Comparison of ENCODE assay signal across 2 cellular contexts in the genomic region with DNA sequence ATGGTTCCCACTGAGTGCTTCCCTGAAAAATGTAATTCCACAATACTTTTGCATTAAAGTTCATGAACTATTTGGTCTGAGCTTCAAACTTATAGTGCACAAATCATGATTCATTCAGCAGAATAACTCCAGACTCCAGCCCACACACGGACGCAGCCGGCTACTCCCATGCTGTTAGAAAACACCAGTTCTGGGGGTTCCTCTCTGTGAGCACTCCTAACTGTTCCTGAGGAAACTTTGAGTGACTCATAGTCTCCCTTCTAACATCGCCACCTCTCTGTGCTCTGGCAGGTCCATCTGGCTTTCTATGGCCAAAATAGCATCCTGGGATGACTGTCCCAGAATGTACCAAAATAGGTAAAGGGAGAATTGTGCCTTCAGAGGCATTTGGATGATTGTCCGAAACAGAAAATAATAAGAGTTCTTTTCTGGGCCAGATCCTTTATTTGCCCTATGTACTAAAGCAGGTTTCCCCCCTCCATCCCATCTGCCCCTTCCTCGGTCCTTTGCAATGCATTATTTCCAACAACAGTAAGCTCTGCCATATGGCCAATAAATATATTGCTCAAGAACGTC.
TF ChIP-seq lines count a peak whose summit lies in the region.

No MANE protein-coding gene starts in this region.

TF ChIP-seq in HEK293, 187 proteins besides CTCF, POLR2A, EP300 and RAD21:
- TF ChIP-seq, protein P1, sequence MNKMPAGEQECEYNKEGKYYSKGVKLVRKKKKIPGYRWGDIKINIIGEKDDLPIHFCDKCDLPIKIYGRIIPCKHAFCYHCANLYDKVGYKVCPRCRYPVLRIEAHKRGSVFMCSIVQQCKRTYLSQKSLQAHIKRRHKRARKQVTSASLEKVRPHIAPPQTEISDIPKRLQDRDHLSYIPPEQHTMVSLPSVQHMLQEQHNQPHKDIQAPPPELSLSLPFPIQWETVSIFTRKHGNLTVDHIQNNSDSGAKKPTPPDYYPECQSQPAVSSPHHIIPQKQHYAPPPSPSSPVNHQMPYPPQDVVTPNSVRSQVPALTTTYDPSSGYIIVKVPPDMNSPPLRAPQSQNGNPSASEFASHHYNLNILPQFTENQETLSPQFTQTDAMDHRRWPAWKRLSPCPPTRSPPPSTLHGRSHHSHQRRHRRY (tag by site-specific recombination; IDR thresholded peaks at IDR 0.05) = no peak
- TF ChIP-seq SP2 (tag by site-specific recombination; IDR thresholded peaks at IDR 0.05) = no peak
- TF ChIP-seq ZXDB (tag by site-specific recombination; IDR thresholded peaks at IDR 0.05) = no peak
- TF ChIP-seq ZNF140 (tag by site-specific recombination; IDR thresholded peaks at IDR 0.05) = no peak
- TF ChIP-seq, protein P2, sequence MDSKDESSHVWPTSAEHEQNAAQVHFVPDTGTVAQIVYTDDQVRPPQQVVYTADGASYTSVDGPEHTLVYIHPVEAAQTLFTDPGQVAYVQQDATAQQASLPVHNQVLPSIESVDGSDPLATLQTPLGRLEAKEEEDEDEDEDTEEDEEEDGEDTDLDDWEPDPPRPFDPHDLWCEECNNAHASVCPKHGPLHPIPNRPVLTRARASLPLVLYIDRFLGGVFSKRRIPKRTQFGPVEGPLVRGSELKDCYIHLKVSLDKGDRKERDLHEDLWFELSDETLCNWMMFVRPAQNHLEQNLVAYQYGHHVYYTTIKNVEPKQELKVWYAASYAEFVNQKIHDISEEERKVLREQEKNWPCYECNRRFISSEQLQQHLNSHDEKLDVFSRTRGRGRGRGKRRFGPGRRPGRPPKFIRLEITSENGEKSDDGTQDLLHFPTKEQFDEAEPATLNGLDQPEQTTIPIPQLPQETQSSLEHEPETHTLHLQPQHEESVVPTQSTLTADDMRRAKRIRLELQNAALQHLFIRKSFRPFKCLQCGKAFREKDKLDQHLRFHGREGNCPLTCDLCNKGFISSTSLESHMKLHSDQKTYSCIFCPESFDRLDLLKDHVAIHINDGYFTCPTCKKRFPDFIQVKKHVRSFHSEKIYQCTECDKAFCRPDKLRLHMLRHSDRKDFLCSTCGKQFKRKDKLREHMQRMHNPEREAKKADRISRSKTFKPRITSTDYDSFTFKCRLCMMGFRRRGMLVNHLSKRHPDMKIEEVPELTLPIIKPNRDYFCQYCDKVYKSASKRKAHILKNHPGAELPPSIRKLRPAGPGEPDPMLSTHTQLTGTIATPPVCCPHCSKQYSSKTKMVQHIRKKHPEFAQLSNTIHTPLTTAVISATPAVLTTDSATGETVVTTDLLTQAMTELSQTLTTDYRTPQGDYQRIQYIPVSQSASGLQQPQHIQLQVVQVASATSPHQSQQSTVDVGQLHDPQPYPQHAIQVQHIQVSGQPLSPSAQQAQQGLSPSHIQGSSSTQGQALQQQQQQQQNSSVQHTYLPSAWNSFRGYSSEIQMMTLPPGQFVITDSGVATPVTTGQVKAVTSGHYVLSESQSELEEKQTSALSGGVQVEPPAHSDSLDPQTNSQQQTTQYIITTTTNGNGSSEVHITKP (tag by site-specific recombination; IDR thresholded peaks at IDR 0.05) = peak; percentile 95
- no peak for TF ChIP-seq BCL11A (tag by site-specific recombination; IDR thresholded peaks at IDR 0.05; ENCODE audit: low read depth)

TF ChIP-seq in GM23338, 12 proteins besides CTCF, POLR2A, EP300 and RAD21 (continued from another document):
- TF ChIP-seq JUNB (IDR thresholded peaks at IDR 0.05; ENCODE audit: unreplicated experiment) = no peak
- TF ChIP-seq, protein P3, sequence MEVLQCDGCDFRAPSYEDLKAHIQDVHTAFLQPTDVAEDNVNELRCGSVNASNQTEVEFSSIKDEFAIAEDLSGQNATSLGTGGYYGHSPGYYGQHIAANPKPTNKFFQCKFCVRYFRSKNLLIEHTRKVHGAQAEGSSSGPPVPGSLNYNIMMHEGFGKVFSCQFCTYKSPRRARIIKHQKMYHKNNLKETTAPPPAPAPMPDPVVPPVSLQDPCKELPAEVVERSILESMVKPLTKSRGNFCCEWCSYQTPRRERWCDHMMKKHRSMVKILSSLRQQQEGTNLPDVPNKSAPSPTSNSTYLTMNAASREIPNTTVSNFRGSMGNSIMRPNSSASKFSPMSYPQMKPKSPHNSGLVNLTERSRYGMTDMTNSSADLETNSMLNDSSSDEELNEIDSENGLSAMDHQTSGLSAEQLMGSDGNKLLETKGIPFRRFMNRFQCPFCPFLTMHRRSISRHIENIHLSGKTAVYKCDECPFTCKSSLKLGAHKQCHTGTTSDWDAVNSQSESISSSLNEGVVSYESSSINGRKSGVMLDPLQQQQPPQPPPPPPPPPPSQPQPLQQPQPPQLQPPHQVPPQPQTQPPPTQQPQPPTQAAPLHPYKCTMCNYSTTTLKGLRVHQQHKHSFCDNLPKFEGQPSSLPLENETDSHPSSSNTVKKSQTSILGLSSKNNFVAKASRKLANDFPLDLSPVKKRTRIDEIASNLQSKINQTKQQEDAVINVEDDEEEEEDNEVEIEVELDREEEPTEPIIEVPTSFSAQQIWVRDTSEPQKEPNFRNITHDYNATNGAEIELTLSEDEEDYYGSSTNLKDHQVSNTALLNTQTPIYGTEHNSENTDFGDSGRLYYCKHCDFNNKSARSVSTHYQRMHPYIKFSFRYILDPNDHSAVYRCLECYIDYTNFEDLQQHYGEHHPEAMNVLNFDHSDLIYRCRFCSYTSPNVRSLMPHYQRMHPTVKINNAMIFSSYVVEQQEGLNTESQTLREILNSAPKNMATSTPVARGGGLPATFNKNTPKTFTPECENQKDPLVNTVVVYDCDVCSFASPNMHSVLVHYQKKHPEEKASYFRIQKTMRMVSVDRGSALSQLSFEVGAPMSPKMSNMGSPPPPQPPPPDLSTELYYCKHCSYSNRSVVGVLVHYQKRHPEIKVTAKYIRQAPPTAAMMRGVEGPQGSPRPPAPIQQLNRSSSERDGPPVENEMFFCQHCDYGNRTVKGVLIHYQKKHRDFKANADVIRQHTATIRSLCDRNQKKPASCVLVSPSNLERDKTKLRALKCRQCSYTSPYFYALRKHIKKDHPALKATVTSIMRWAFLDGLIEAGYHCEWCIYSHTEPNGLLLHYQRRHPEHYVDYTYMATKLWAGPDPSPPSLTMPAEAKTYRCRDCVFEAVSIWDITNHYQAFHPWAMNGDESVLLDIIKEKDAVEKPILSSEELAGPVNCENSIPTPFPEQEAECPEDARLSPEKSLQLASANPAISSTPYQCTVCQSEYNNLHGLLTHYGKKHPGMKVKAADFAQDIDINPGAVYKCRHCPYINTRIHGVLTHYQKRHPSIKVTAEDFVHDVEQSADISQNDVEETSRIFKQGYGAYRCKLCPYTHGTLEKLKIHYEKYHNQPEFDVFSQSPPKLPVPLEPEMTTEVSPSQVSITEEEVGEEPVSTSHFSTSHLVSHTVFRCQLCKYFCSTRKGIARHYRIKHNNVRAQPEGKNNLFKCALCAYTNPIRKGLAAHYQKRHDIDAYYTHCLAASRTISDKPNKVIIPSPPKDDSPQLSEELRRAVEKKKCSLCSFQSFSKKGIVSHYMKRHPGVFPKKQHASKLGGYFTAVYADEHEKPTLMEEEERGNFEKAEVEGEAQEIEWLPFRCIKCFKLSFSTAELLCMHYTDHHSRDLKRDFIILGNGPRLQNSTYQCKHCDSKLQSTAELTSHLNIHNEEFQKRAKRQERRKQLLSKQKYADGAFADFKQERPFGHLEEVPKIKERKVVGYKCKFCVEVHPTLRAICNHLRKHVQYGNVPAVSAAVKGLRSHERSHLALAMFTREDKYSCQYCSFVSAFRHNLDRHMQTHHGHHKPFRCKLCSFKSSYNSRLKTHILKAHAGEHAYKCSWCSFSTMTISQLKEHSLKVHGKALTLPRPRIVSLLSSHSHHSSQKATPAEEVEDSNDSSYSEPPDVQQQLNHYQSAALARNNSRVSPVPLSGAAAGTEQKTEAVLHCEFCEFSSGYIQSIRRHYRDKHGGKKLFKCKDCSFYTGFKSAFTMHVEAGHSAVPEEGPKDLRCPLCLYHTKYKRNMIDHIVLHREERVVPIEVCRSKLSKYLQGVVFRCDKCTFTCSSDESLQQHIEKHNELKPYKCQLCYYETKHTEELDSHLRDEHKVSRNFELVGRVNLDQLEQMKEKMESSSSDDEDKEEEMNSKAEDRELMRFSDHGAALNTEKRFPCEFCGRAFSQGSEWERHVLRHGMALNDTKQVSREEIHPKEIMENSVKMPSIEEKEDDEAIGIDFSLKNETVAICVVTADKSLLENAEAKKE (CRISPR knock-in tag; IDR thresholded peaks at IDR 0.05) = no peak
- no peak for TF ChIP-seq ZNF331 (CRISPR knock-in tag; IDR thresholded peaks at IDR 0.05; ENCODE audit: low read depth)
- TF ChIP-seq, protein P4, sequence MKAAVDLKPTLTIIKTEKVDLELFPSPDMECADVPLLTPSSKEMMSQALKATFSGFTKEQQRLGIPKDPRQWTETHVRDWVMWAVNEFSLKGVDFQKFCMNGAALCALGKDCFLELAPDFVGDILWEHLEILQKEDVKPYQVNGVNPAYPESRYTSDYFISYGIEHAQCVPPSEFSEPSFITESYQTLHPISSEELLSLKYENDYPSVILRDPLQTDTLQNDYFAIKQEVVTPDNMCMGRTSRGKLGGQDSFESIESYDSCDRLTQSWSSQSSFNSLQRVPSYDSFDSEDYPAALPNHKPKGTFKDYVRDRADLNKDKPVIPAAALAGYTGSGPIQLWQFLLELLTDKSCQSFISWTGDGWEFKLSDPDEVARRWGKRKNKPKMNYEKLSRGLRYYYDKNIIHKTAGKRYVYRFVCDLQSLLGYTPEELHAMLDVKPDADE (IDR thresholded peaks at IDR 0.05) = no peak
- TF ChIP-seq, protein P5, sequence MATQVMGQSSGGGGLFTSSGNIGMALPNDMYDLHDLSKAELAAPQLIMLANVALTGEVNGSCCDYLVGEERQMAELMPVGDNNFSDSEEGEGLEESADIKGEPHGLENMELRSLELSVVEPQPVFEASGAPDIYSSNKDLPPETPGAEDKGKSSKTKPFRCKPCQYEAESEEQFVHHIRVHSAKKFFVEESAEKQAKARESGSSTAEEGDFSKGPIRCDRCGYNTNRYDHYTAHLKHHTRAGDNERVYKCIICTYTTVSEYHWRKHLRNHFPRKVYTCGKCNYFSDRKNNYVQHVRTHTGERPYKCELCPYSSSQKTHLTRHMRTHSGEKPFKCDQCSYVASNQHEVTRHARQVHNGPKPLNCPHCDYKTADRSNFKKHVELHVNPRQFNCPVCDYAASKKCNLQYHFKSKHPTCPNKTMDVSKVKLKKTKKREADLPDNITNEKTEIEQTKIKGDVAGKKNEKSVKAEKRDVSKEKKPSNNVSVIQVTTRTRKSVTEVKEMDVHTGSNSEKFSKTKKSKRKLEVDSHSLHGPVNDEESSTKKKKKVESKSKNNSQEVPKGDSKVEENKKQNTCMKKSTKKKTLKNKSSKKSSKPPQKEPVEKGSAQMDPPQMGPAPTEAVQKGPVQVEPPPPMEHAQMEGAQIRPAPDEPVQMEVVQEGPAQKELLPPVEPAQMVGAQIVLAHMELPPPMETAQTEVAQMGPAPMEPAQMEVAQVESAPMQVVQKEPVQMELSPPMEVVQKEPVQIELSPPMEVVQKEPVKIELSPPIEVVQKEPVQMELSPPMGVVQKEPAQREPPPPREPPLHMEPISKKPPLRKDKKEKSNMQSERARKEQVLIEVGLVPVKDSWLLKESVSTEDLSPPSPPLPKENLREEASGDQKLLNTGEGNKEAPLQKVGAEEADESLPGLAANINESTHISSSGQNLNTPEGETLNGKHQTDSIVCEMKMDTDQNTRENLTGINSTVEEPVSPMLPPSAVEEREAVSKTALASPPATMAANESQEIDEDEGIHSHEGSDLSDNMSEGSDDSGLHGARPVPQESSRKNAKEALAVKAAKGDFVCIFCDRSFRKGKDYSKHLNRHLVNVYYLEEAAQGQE (IDR thresholded peaks at IDR 0.05; ENCODE audit: unreplicated experiment) = no peak
